9 cellular contexts compared by ENCODE assay signal in genomic region chr17:10844667-10845387, GRCh38. TPM values are rescaled to one million over a fixed set of nuclear protein-coding genes. Genes with fewer than 3 reads are reported as not detected.
DNase-seq lines count a peak whose midpoint lies in the region; ATAC-seq and TF ChIP-seq lines count a peak whose summit lies in the region.
"Had no signal": no experiment of that assay in that cellular context is flagged by ENCODE, and none has a peak within 500 bp of the region (broad histone marks: within the 10 kb centered on the region; RNA-seq: fewer than 3 reads in every experiment).

No MANE protein-coding gene starts in this region.

- H3K36me3 Mint-ChIP-seq in activated T-helper 2 cell treated with anti-CD3 and anti-CD28 coated beads, Interferon-gamma antibody, Interleukin-2, Interleukin-4, amounts not matched to agents 10 μg/mL and 5 μg/mL and 100 μg/mL, durations not matched to agents 14 hours and 24 hours and 36 hours (ENCODE audit: low read depth), result no peaks in the 10 kb centered on the region
- no peaks in the 10 kb centered on the region for H3K36me3 Mint-ChIP-seq in nephron progenitor cell (ENCODE audit: low read depth)

- H3K9me3 ChIP-seq in Peyer's patch, result no peaks in the 10 kb centered on the region

- H3K27ac Mint-ChIP-seq in activated T-helper 2 cell treated with anti-CD3 and anti-CD28 coated beads, Interferon-gamma antibody, Interleukin-2, Interleukin-4, amounts not matched to agents 10 μg/mL and 5 μg/mL and 100 μg/mL, durations not matched to agents 14 hours and 24 hours and 36 hours, result no peak overlapping the region
- H3K27ac Mint-ChIP-seq in nephron progenitor cell, result no peak overlapping the region

- ATAC-seq in GM19023 (IDR thresholded peaks at IDR 0.05; ENCODE audit: unreplicated experiment), result peak; percentile 85
- ATAC-seq in HG03439 (IDR thresholded peaks at IDR 0.05; ENCODE audit: unreplicated experiment), result peak; percentile 86

- DNase-seq in AML-193 (lab: John Stamatoyannopoulos, UW), result peak; percentile 12 to 13
- DNase-seq in Peyer's patch, result peak; percentile 57 to 90 (median 87)
- peak; percentile 54 for DNase-seq in activated T-helper 2 cell treated with anti-CD3 and anti-CD28 coated beads, Interferon-gamma antibody, Interleukin-2, Interleukin-4, amounts not matched to agents 10 μg/mL and 5 μg/mL and 100 μg/mL, durations not matched to agents 14 hours and 24 hours and 36 hours (ENCODE audit: low spot score)
- DNase-seq in fibroblast of the aortic adventitia (ENCODE audit: low read depth), result peak; percentile 71
- peak; percentile 84 for DNase-seq in nephron progenitor cell
- DNase-seq in stimulated activated naive CD4-positive, alpha-beta T cell (lab: John Stamatoyannopoulos, UW), result peak; percentile 36 to 79 (median 58)

- H3K4me3 Mint-ChIP-seq in activated T-helper 2 cell treated with anti-CD3 and anti-CD28 coated beads, Interferon-gamma antibody, Interleukin-2, Interleukin-4, amounts not matched to agents 10 μg/mL and 5 μg/mL and 100 μg/mL, durations not matched to agents 14 hours and 24 hours and 36 hours (ENCODE audit: low read depth), result peak overlapping the region; percentile 73
- H3K4me3 Mint-ChIP-seq in nephron progenitor cell, result peak overlapping the region; percentile 86

- peak overlapping the region; percentile 28 to 62 (median 49) for H3K4me3 ChIP-seq in Peyer's patch
- H3K4me3 ChIP-seq in fibroblast of the aortic adventitia (ENCODE audit: low read depth, low read length), result peak overlapping the region; percentile 62

- intact Hi-C loops in activated T-helper 2 cell treated with anti-CD3 and anti-CD28 coated beads, Interferon-gamma antibody, Interleukin-2, Interleukin-4, amounts not matched to agents 10 μg/mL and 5 μg/mL and 100 μg/mL, durations not matched to agents 14 hours and 24 hours and 36 hours (cut with micrococcal nuclease), result loop anchor here (1.0 to 5.0 kb wide), 4 partner anchors 73 to 199 kb away; no protein-coding TSS in a partner anchor

- no peaks in the 10 kb centered on the region for H3K36me3 ChIP-seq in Peyer's patch

- H3K27me3 Mint-ChIP-seq in activated T-helper 2 cell treated with anti-CD3 and anti-CD28 coated beads, Interferon-gamma antibody, Interleukin-2, Interleukin-4, amounts not matched to agents 10 μg/mL and 5 μg/mL and 100 μg/mL, durations not matched to agents 14 hours and 24 hours and 36 hours (ENCODE audit: low read depth), result peaks cover 4% of the 10 kb centered on the region
- H3K27me3 Mint-ChIP-seq in nephron progenitor cell (ENCODE audit: low read depth, poor library complexity), result peaks cover 35% of the 10 kb centered on the region

- H3K9me3 Mint-ChIP-seq in activated T-helper 2 cell treated with anti-CD3 and anti-CD28 coated beads, Interferon-gamma antibody, Interleukin-2, Interleukin-4, amounts not matched to agents 10 μg/mL and 5 μg/mL and 100 μg/mL, durations not matched to agents 14 hours and 24 hours and 36 hours, result no peaks in the 10 kb centered on the region
- peaks cover 18% of the 10 kb centered on the region for H3K9me3 Mint-ChIP-seq in nephron progenitor cell

- peaks cover 12% of the 10 kb centered on the region for H3K4me1 Mint-ChIP-seq in activated T-helper 2 cell treated with anti-CD3 and anti-CD28 coated beads, Interferon-gamma antibody, Interleukin-2, Interleukin-4, amounts not matched to agents 10 μg/mL and 5 μg/mL and 100 μg/mL, durations not matched to agents 14 hours and 24 hours and 36 hours (ENCODE audit: low read depth)
- H3K4me1 Mint-ChIP-seq in nephron progenitor cell, result peaks cover 19% of the 10 kb centered on the region

- peak; percentile 82 to 99 (median 96) for TF ChIP-seq CTCF in Peyer's patch (IDR thresholded peaks at IDR 0.05)
- TF ChIP-seq CTCF in fibroblast of the aortic adventitia (IDR thresholded peaks at IDR 0.05; ENCODE audit: insufficient read depth, low read length), result peak; percentile 88
- peak; percentile 93 for TF ChIP-seq CTCF in nephron progenitor cell (IDR thresholded peaks at IDR 0.05)

- peak overlapping the region; percentile 11 to 86 (median 74) for H3K27ac ChIP-seq in Peyer's patch

- no peaks in the 10 kb centered on the region for H3K27me3 ChIP-seq in Peyer's patch

- TF ChIP-seq POLR2A in Peyer's patch (IDR thresholded peaks at IDR 0.05), result peak in 1 of 2 donors; percentile 47

- H3K4me1 ChIP-seq in Peyer's patch, result peaks cover 0 to 5% (median 0%) of the 10 kb centered on the region in 4 donors

RNA-seq across cellular contexts. Expression of gene PIRT, which starts 6.9 kb away (rescaled TPM):
- 1 to 10 TPM in 2 of 4 donors, under 1 TPM in 2; 0.35 to 2.0 (median 1.2) TPM for total RNA-seq in Peyer's patch
- not detected in 2 replicates for total RNA-seq in activated T-helper 2 cell treated with anti-CD3 and anti-CD28 coated beads, Interferon-gamma antibody, Interleukin-2, Interleukin-4, amounts not matched to agents 10 μg/mL and 5 μg/mL and 100 μg/mL, durations not matched to agents 14 hours and 24 hours and 36 hours
- not detected in 2 replicates for total RNA-seq in fibroblast of the aortic adventitia (ENCODE audit: low replicate concordance)
- total RNA-seq: activated CD8-positive, alpha-beta memory T cell treated with anti-CD3 and anti-CD28 coated beads for 36 hours had no signal

RNA-seq across cellular contexts. Expression of gene TMEM238L, which starts 40.9 kb away (rescaled TPM):
- total RNA-seq in Peyer's patch (10 to 100 TPM; 16.3 to 45.3 (median 25.4) TPM), fibroblast of the aortic adventitia (ENCODE audit: low replicate concordance) (not detected in 2 replicates)
- not detected in 2 replicates for total RNA-seq in activated T-helper 2 cell treated with anti-CD3 and anti-CD28 coated beads, Interferon-gamma antibody, Interleukin-2, Interleukin-4, amounts not matched to agents 10 μg/mL and 5 μg/mL and 100 μg/mL, durations not matched to agents 14 hours and 24 hours and 36 hours
- total RNA-seq: activated CD8-positive, alpha-beta memory T cell treated with anti-CD3 and anti-CD28 coated beads for 36 hours had no signal

Comparison
In these comparisons a context has a peak if more than half of its experiments do, and no peak if none do; other contexts are left out.
1. Peak in every context shown above with its lines: DNase-seq, ATAC-seq, H3K4me3 ChIP-seq and H3K27ac ChIP-seq.
2. DNase-seq: peak in every context shown above with its lines; median percentile 87 in Peyer's patch; 84 in nephron progenitor cell; 71 in fibroblast of the aortic adventitia; 58 in stimulated activated naive CD4-positive, alpha-beta T cell; 54 in activated T-helper 2 cell treated with anti-CD3 and anti-CD28 coated beads, Interferon-gamma antibody, Interleukin-2, Interleukin-4, amounts not matched to agents 10 μg/mL and 5 μg/mL and 100 μg/mL, durations not matched to agents 14 hours and 24 hours and 36 hours; 12 in AML-193.
3. RNA of gene TMEM238L, which starts 40.9 kb away (total RNA-seq): 16.3 to 45.3 TPM in Peyer's patch; not detected in activated T-helper 2 cell treated with anti-CD3 and anti-CD28 coated beads, Interferon-gamma antibody, Interleukin-2, Interleukin-4, amounts not matched to agents 10 μg/mL and 5 μg/mL and 100 μg/mL, durations not matched to agents 14 hours and 24 hours and 36 hours and not detected in fibroblast of the aortic adventitia; every median in the first group is over 10 times any median in the second.